8 cellular contexts compared by ENCODE assay signal in genomic region chr17:49496183-49496865, GRCh38. TPM values are rescaled to one million over a fixed set of nuclear protein-coding genes. Genes with fewer than 3 reads are reported as not detected.
DNase-seq lines count a peak whose midpoint lies in the region; TF ChIP-seq lines count a peak whose summit lies in the region.

No MANE protein-coding gene starts in this region.

- DNase-seq in SKM-1 treated with dmso at 0.1 percent for 144 hours (lab: John Stamatoyannopoulos, UW; ENCODE audit: unreplicated experiment): peak; percentile 10
- no peak for DNase-seq in SKM-1 (lab: John Stamatoyannopoulos, UW; ENCODE audit: unreplicated experiment)
- peak; percentile 17 for DNase-seq in NCI-H510A treated with DMSO at 0.1 percent for 48 hours (lab: John Stamatoyannopoulos, UW)
- peak; percentile 88 for DNase-seq in activated T-cell treated with anti-CD3 and anti-CD28 coated beads for 1 hour (ENCODE audit: low read depth)
- no peak for DNase-seq in epithelial cell of proximal tubule (ENCODE audit: low read depth)
- DNase-seq in mucosa of gallbladder (ENCODE audit: low spot score): peak; percentile 70
- peak; percentile 65 to 77 for DNase-seq in stimulated activated CD8-positive, alpha-beta memory T cell treated with anti-CD3 and anti-CD28 coated beads, Interleukin-2, amount 100 ng/mL, for 1 hour (ENCODE audit: low read depth in 2 of 2)
- DNase-seq in SHP77 (lab: John Stamatoyannopoulos, UW): no peak

- H3K4me3 ChIP-seq in epithelial cell of proximal tubule (ENCODE audit: low read depth, low read length): peak overlapping the region; percentile 19

- TF ChIP-seq CTCF in epithelial cell of proximal tubule (conservative IDR thresholded peaks at IDR 0.05; ENCODE audit: low read depth, low read length): peak; percentile 57

RNA-seq across cellular contexts. Expression of gene NGFR, which starts 1.2 kb away (rescaled TPM):
- total RNA-seq in epithelial cell of proximal tubule: 0.29 TPM in 1 of 2 replicates, not detected in the other
- total RNA-seq in mucosa of gallbladder: 10.3 TPM

Comparison
In these comparisons a context has a peak if more than half of its experiments do, and no peak if none do; other contexts are left out.
1. DNase-seq: peak in SKM-1 treated with dmso at 0.1 percent for 144 hours (single experiment), NCI-H510A treated with DMSO at 0.1 percent for 48 hours (single experiment), activated T-cell treated with anti-CD3 and anti-CD28 coated beads for 1 hour (single experiment), mucosa of gallbladder (single experiment) and stimulated activated CD8-positive, alpha-beta memory T cell treated with anti-CD3 and anti-CD28 coated beads, Interleukin-2, amount 100 ng/mL, for 1 hour (2 of 2); none in SKM-1 (single experiment), epithelial cell of proximal tubule (single experiment) and SHP77 (0 of 2).